In genomic region chr3:31561891-31562290, GRCh38 we compare ENCODE assay signal across 1 cellular context.
A peak's percentile ranks its signal among the peaks of the same experiment; 100 is the strongest.
TF ChIP-seq lines count a peak whose summit lies in the region.

No MANE protein-coding gene starts in this region.

TF ChIP-seq in WTC11, 78 proteins besides CTCF, POLR2A, EP300 and RAD21 (continued from another document):
- TF ChIP-seq ZBTB21 (CRISPR knock-in tag; IDR thresholded peaks at IDR 0.05; ENCODE audit: borderline replicate concordance) (0 out of 2 replicates have a peak, but pooled peaks have one; percentile 34), FOXP1 (CRISPR knock-in tag; IDR thresholded peaks at IDR 0.05; ENCODE audit: borderline replicate concordance) (0 out of 2 replicates have a peak, but pooled peaks have one; percentile 16)
